In genomic region chr2:161075701-161076100, GRCh38 we compare ENCODE assay signal across 1 cellular context.
TF ChIP-seq lines count a peak whose summit lies in the region.

No MANE protein-coding gene starts in this region.

TF ChIP-seq in H1, 55 proteins besides CTCF, POLR2A, EP300 and RAD21 (continued from another document):
- TF ChIP-seq CHD7 (IDR thresholded peaks at IDR 0.05; ENCODE audit: insufficient replicate concordance, low read length) (no peak), FOSL1 (IDR thresholded peaks at IDR 0.05; ENCODE audit: insufficient read depth, low read depth, low read length) (no peak), ZNF274 (IDR thresholded peaks at IDR 0.05; ENCODE audit: borderline replicate concordance, extremely low read depth, low read length) (no peak), KDM4A (IDR thresholded peaks at IDR 0.05; ENCODE audit: low read depth, low read length, severe bottlenecking) (no peak), SP1 (IDR thresholded peaks at IDR 0.05; ENCODE audit: low read depth, low read length) (no peak), NRF1 (IDR thresholded peaks at IDR 0.05; ENCODE audit: low read depth, low read length) (no peak), POLR2AphosphoS5 (IDR thresholded peaks at IDR 0.05; ENCODE audit: low read depth, low read length) (no peak), YY1 (IDR thresholded peaks at IDR 0.05; ENCODE audit: low read depth, low read length) (no peak), ASH2L (IDR thresholded peaks at IDR 0.05; ENCODE audit: low read length) (no peak), TCF12 (IDR thresholded peaks at IDR 0.05; ENCODE audit: low read depth, low read length) (no peak)
